In the genomic region with DNA sequence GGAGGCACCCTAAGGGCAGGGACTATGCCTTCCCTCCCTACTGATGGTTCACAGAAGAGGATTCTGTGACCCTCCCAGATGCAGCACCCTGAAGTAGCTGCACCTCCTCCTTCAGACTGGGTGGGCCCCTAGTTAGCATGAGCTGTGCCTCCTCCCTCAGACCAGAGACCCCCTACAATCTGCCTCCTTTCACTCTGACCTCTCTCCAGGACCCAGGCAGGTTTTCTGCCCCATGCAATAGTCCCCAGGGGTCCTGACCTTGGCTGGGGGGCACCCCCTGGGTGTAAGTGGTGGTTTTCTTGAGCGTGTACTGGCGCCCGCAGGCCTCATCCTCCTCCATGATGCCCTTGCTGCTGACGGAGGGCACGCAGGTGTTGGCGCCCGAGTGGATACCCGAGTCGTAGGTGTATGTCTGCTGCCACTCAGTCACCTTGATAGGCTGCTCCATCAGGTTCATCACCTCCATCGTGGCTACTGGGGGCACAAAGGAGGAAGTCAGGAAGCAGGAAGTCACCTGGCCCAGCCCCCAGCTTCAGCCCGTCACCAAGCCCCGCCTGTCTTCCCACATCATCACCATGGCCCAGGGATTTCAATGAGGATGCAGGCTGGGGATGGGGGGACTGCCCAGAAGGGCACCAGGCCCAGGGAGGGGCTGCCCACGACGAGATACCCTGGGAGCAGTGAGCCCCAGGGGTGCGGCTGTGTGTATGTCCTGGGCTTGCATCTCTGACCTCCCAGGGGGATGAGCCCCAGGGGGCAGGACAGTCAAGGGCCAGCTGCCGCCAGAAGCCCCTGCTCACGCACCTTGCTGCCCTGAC, we compare ENCODE assay signal across 9 cellular contexts. TPM values are rescaled to one million over a fixed set of nuclear protein-coding genes. Genes with fewer than 3 reads are reported as not detected.
A peak's percentile ranks its signal among the peaks of the same experiment; 100 is the strongest.
DNase-seq lines count a peak whose midpoint lies in the region; ATAC-seq and TF ChIP-seq lines count a peak whose summit lies in the region.
"Had no signal": no experiment of that assay in that cellular context is flagged by ENCODE, and none has a peak within 500 bp of the region (broad histone marks: within the 10 kb centered on the region; RNA-seq: fewer than 3 reads in every experiment).

No MANE protein-coding gene starts in this region.

- ATAC-seq in heart left ventricle: no peak

- no peak overlapping the region for H2AFZ ChIP-seq in neural progenitor cell (replicated peaks)

- peaks cover 4% of the 10 kb centered on the region for H3K27me3 Mint-ChIP-seq in neural progenitor cell (ENCODE audit: insufficient read depth, low read depth)
- H3K27me3 Mint-ChIP-seq: activated naive CD8-positive, alpha-beta T cell had no signal

- H3K36me3 Mint-ChIP-seq in neural progenitor cell: peaks cover 14% of the 10 kb centered on the region
- H3K36me3 Mint-ChIP-seq: activated naive CD8-positive, alpha-beta T cell had no signal

- peaks cover 0 to 73% (median 57%) of the 10 kb centered on the region in 9 donors for H3K36me3 ChIP-seq in heart left ventricle
- H3K36me3 ChIP-seq in suprapubic skin: peaks cover 72% of the 10 kb centered on the region
- H3K36me3 ChIP-seq in neural progenitor cell: no peaks in the 10 kb centered on the region

- TF ChIP-seq CTCF in heart left ventricle (IDR thresholded peaks at IDR 0.05) (no peak), suprapubic skin (IDR thresholded peaks at IDR 0.05) (no peak), neural progenitor cell (IDR thresholded peaks at IDR 0.05) (no peak)

- H3K4me3 ChIP-seq in heart left ventricle (no peak overlapping the region), suprapubic skin (peak overlapping the region; percentile 17), neural progenitor cell (no peak overlapping the region)

- H3K9me3 ChIP-seq in heart left ventricle: no peaks in the 10 kb centered on the region
- H3K9me3 ChIP-seq in suprapubic skin: no peaks in the 10 kb centered on the region
- no peaks in the 10 kb centered on the region for H3K9me3 ChIP-seq in neural progenitor cell (ENCODE audit: low read depth)

- H3K27ac ChIP-seq in heart left ventricle: peak overlapping the region in 8 of 12 donors; percentile 83 to 97 (median 96)
- H3K27ac ChIP-seq in suprapubic skin: peak overlapping the region; percentile 83
- H3K27ac ChIP-seq in neural progenitor cell: no peak overlapping the region

- H3K27me3 ChIP-seq in heart left ventricle: no peaks in the 10 kb centered on the region
- H3K27me3 ChIP-seq in suprapubic skin: no peaks in the 10 kb centered on the region
- H3K27me3 ChIP-seq in neural progenitor cell: no peaks in the 10 kb centered on the region

- no peak overlapping the region for H3K4me3 Mint-ChIP-seq in neural progenitor cell
- H3K4me3 Mint-ChIP-seq: activated naive CD8-positive, alpha-beta T cell had no signal

- H3K4me1 ChIP-seq in heart left ventricle (peaks cover 13 to 56% (median 46%) of the 10 kb centered on the region in 12 donors), suprapubic skin (peaks cover 65% of the 10 kb centered on the region), neural progenitor cell (peaks cover 31% of the 10 kb centered on the region)

- H3K79me2 ChIP-seq in neural progenitor cell (ENCODE audit: low read depth): peaks cover 39% of the 10 kb centered on the region

- 68 to 84% (median 83%) methylated on average over 10 to 17 of the region's 17 CpGs for WGBS in heart left ventricle, 4 donors
- WGBS in suprapubic skin: 63% methylated on average over 14 of the region's 17 CpGs

- no peak overlapping the region for H3K9ac ChIP-seq in neural progenitor cell

- no peaks in the 10 kb centered on the region for H3K9me3 Mint-ChIP-seq in neural progenitor cell
- H3K9me3 Mint-ChIP-seq: nephron had no signal

- no peak overlapping the region for H3K27ac Mint-ChIP-seq in neural progenitor cell
- H3K27ac Mint-ChIP-seq: activated naive CD8-positive, alpha-beta T cell had no signal

- no peak for DNase-seq in heart left ventricle
- no peak for DNase-seq in cardiac septum (ENCODE audit: low spot score)
- DNase-seq in suprapubic skin (ENCODE audit: low spot score in 2 of 2): peak in 1 of 2 donors; percentile 59
- DNase-seq in neural progenitor cell (ENCODE audit: low spot score): no peak
- DNase-seq: NCI-H446 treated with DMSO at 0.1 percent for 48 hours had no signal

- H3K4me2 ChIP-seq in neural progenitor cell: no peak overlapping the region

- TF ChIP-seq EP300 in suprapubic skin (IDR thresholded peaks at IDR 0.05): no peak

- TF ChIP-seq POLR2A in heart left ventricle (IDR thresholded peaks at IDR 0.05) (no peak), suprapubic skin (IDR thresholded peaks at IDR 0.05) (no peak)

- H3K4me1 Mint-ChIP-seq in neural progenitor cell: peaks cover 35% of the 10 kb centered on the region

- peaks cover 56% of the 10 kb centered on the region for H4K20me1 ChIP-seq in neural progenitor cell (ENCODE audit: low read depth)

- H3F3A ChIP-seq in neural progenitor cell (ENCODE audit: low read depth): peaks cover 23% of the 10 kb centered on the region

- intact Hi-C loops in heart left ventricle (cut with DNase I): loop anchor here in 4 of 10 donors (2.0 to 10.0 kb wide), 4 partner anchors 31 to 77 kb away; no protein-coding TSS in a partner anchor
- intact Hi-C loops in cardiac septum (cut with DNase I): no loop called here

RNA-seq across cellular contexts. Expression of a gene that starts 14.9 kb away (rescaled TPM):
- total RNA-seq in heart left ventricle (100 to 1,000 TPM; 143 to 503 (median 166) TPM), cardiac septum (150 TPM), suprapubic skin (1,000 to 10,000 TPM; 1,107 to 2,369 (median 1,992) TPM), neural progenitor cell (ENCODE audit: low replicate concordance) (28.5 and 91.8 TPM in 2 replicates)
- 100 to 1,000 TPM in 1 of 2 donors, 10 to 100 TPM in 1; 94.6 to 148 TPM for polyA plus RNA-seq in heart left ventricle

RNA-seq across cellular contexts. Expression of a gene that starts 37.2 kb away (rescaled TPM):
- total RNA-seq in heart left ventricle: under 1 TPM in 4 of 9 donors, not detected in 5; 0.07 to 0.35 (median 0.10) TPM
- under 1 TPM in 1 of 2 donors, not detected in 1; 0.10 TPM for polyA plus RNA-seq in heart left ventricle
- total RNA-seq in cardiac septum: 0.08 TPM
- total RNA-seq in suprapubic skin: 1 to 10 TPM; 1.0 to 9.3 (median 1.2) TPM
- total RNA-seq in neural progenitor cell (ENCODE audit: low replicate concordance): 0.45 and 1.7 TPM in 2 replicates

RNA-seq across cellular contexts. Expression of a gene that starts 40.2 kb away (rescaled TPM):
- total RNA-seq in heart left ventricle (10 to 100 TPM in 1 of 9 donors, 1 to 10 TPM in 8; 2.2 to 10.1 (median 5.3) TPM), cardiac septum (5.1 TPM), suprapubic skin (10 to 100 TPM in 1 of 4 donors, 1 to 10 TPM in 3; 8.5 to 18.6 (median 9.2) TPM), neural progenitor cell (ENCODE audit: low replicate concordance) (18.7 and 48.5 TPM in 2 replicates)
- polyA plus RNA-seq in heart left ventricle: 1 to 10 TPM; 4.2 to 9.4 TPM

RNA-seq across cellular contexts. Expression of a gene that starts 41.2 kb away (rescaled TPM):
- 10 to 100 TPM in 5 of 9 donors, 1 to 10 TPM in 4; 6.5 to 40.4 (median 12.5) TPM for total RNA-seq in heart left ventricle
- polyA plus RNA-seq in heart left ventricle: 10 to 100 TPM; 11.4 to 25.2 TPM
- 17.7 TPM for total RNA-seq in cardiac septum
- 10 to 100 TPM; 11.7 to 14.8 (median 12.4) TPM for total RNA-seq in suprapubic skin
- 108 and 231 TPM in 2 replicates for total RNA-seq in neural progenitor cell (ENCODE audit: low replicate concordance)

RNA-seq across cellular contexts. Expression of a gene that starts 59.5 kb away (rescaled TPM):
- total RNA-seq in heart left ventricle (not detected), cardiac septum (not detected), suprapubic skin (not detected), neural progenitor cell (ENCODE audit: low replicate concordance) (not detected in 2 replicates)
- not detected for polyA plus RNA-seq in heart left ventricle
- total RNA-seq: A673, HT1080 had no signal
